Comparison of ENCODE assay signal across 30 cellular contexts in the genomic region with DNA sequence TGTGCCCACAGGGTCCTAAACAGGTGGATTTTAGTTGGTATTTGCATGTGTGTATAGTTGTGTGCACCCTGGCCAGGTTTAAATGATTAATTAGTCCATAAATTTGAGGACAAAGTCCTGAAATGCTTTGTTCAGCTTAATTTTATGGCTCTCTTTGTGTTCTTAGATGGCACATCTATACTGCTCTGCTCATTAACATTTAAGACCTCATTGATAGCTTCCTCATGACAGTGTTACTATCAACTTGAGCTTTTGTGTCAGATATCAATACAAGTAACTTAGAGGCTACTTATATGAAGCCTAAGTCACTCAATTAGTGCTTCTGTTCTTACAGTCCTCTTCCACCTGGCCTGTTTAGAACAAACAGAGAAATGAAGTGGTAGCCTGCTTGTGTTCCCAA.
"Had no signal": no experiment of that assay in that cellular context is flagged by ENCODE, and none has a peak within 500 bp of the region (broad histone marks: within the 10 kb centered on the region; RNA-seq: fewer than 3 reads in every experiment).

No MANE protein-coding gene starts in this region.

- H3K4me3 Mint-ChIP-seq: activated CD4-positive, alpha-beta T cell treated with anti-CD3 and anti-CD28 coated beads, Interleukin-2, amount 10 ng/mL, durations not matched to agents 7 days and 5 days; activated naive CD4-positive, alpha-beta T cell treated with anti-CD3 and anti-CD28 coated beads for 36 hours; activated T-cell treated with anti-CD3 and anti-CD28 coated beads, Interleukin-2, amount 50 U/mL, for 4 hours; activated T-helper 1 cell treated with anti-CD3 and anti-CD28 coated beads, Interleukin-12 subunit alpha, Interleukin-12 subunit beta, Interleukin-2, Interleukin-4 antibody, amounts not matched to agents 30 ng/mL and 10 ng/mL and 1 ng/mL, durations not matched to agents 14 hours and 24 hours and 36 hours; T-helper 1 cell treated with Interleukin-12 subunit alpha and Interleukin-12 subunit beta and Interleukin-4 antibody, amounts not matched to agents 30 μg/mL and 1 μg/mL, for 36 hours; T-helper 2 cell treated with Interferon-gamma antibody and Interleukin-4, amounts not matched to agents 5 μg/mL and 100 μg/mL, for 36 hours had no signal

- ATAC-seq: activated naive CD4-positive, alpha-beta T cell treated with anti-CD3 and anti-CD28 coated beads, Interleukin-2, amount 50 U/mL, for 72 hours; activated T-cell treated with anti-CD3 and anti-CD28 coated beads, Interleukin-2, amount 50 U/mL, for 4 hours; body of pancreas; PC-3 had no signal

- H3K9me3 Mint-ChIP-seq: activated CD4-positive, alpha-beta T cell treated with anti-CD3 and anti-CD28 coated beads, Interleukin-2, amount 10 ng/mL, durations not matched to agents 7 days and 5 days; activated naive CD4-positive, alpha-beta T cell treated with anti-CD3 and anti-CD28 coated beads for 36 hours; activated naive CD4-positive, alpha-beta T cell treated with anti-CD3 and anti-CD28 coated beads, Interleukin-2, amount 50 U/mL, for 72 hours; activated T-cell treated with anti-CD3 and anti-CD28 coated beads, Interleukin-2, amount 50 U/mL, for 4 hours; activated T-helper 1 cell treated with anti-CD3 and anti-CD28 coated beads, Interleukin-12 subunit alpha, Interleukin-12 subunit beta, Interleukin-2, Interleukin-4 antibody, amounts not matched to agents 30 ng/mL and 10 ng/mL and 1 ng/mL, durations not matched to agents 14 hours and 24 hours and 36 hours; T-helper 1 cell treated with Interleukin-12 subunit alpha and Interleukin-12 subunit beta and Interleukin-4 antibody, amounts not matched to agents 30 μg/mL and 1 μg/mL, for 36 hours; T-helper 2 cell treated with Interferon-gamma antibody and Interleukin-4, amounts not matched to agents 5 μg/mL and 100 μg/mL, for 36 hours had no signal

- H3K27me3 ChIP-seq: adrenal gland, body of pancreas, Peyer's patch, SJSA1 had no signal

- H3K27ac Mint-ChIP-seq: activated CD4-positive, alpha-beta T cell treated with anti-CD3 and anti-CD28 coated beads, Interleukin-2, amount 10 ng/mL, durations not matched to agents 7 days and 5 days; activated naive CD4-positive, alpha-beta T cell treated with anti-CD3 and anti-CD28 coated beads for 36 hours; activated naive CD4-positive, alpha-beta T cell treated with anti-CD3 and anti-CD28 coated beads, Interleukin-2, amount 50 U/mL, for 72 hours; activated T-helper 1 cell treated with anti-CD3 and anti-CD28 coated beads, Interleukin-12 subunit alpha, Interleukin-12 subunit beta, Interleukin-2, Interleukin-4 antibody, amounts not matched to agents 30 ng/mL and 10 ng/mL and 1 ng/mL, durations not matched to agents 14 hours and 24 hours and 36 hours; T-helper 1 cell treated with Interleukin-12 subunit alpha and Interleukin-12 subunit beta and Interleukin-4 antibody, amounts not matched to agents 30 μg/mL and 1 μg/mL, for 36 hours; T-helper 2 cell treated with Interferon-gamma antibody and Interleukin-4, amounts not matched to agents 5 μg/mL and 100 μg/mL, for 36 hours had no signal

- H3K27me3 Mint-ChIP-seq: activated CD4-positive, alpha-beta T cell treated with anti-CD3 and anti-CD28 coated beads, Interleukin-2, amount 10 ng/mL, durations not matched to agents 7 days and 5 days had no signal

- H3K4me2 ChIP-seq: KMS-11, SK-N-SH had no signal

- H3K27ac ChIP-seq: adrenal gland, body of pancreas, KMS-11, Peyer's patch, SJSA1 had no signal

- DNase-seq: activated CD4-positive, alpha-beta T cell treated with anti-CD3 and anti-CD28 coated beads, Interleukin-2, amount 10 ng/mL, durations not matched to agents 7 days and 5 days; activated CD4-positive, alpha-beta T cell treated with anti-CD3 and anti-CD28 coated beads, Interleukin-2, amount 50 U/mL, for 48 hours; activated CD8-positive, alpha-beta memory T cell treated with anti-CD3 and anti-CD28 coated beads, Interleukin-2, amount 50 U/mL, for 4 hours; activated gamma-delta T cell treated with Interleukin-2 at 50 U/mL for 16 hours; activated naive CD4-positive, alpha-beta T cell treated with anti-CD3 and anti-CD28 coated beads for 36 hours; activated T-cell treated with anti-CD3 and anti-CD28 coated beads for 4 hours; activated T-cell treated with anti-CD3 and anti-CD28 coated beads, Interleukin-2, amount 50 U/mL, for 4 hours; adrenal gland; body of pancreas; caudate nucleus; cerebellar nuclear complex; NCI-H1092 treated with DMSO at 0.1 percent for 48 hours; NCI-H1436 treated with DMSO at 0.1 percent for 48 hours; NCI-H1694 treated with DMSO at 0.1 percent for 48 hours; NCI-H2029; NCI-H2171 treated with DMSO at 0.1 percent for 48 hours; NCI-H2227 treated with DMSO at 0.1 percent for 48 hours; NCI-H446; NCI-H510A treated with DMSO at 0.1 percent for 48 hours; PC-3; Peyer's patch; RPMI8226; SHP77 treated with DMSO at 0.1 percent for 48 hours; SK-N-SH had no signal

- H3K9me3 ChIP-seq: adrenal gland, body of pancreas, Peyer's patch, SJSA1, SK-N-SH had no signal

- H3K4me3 ChIP-seq: adrenal gland, body of pancreas, Peyer's patch, SJSA1 had no signal

- H3K4me1 Mint-ChIP-seq: activated CD4-positive, alpha-beta T cell treated with anti-CD3 and anti-CD28 coated beads, Interleukin-2, amount 10 ng/mL, durations not matched to agents 7 days and 5 days had no signal

- H3K9ac ChIP-seq: KMS-11, SK-N-SH had no signal

- H3K36me3 ChIP-seq: adrenal gland, Peyer's patch, SJSA1 had no signal

- H3K36me3 Mint-ChIP-seq: activated naive CD4-positive, alpha-beta T cell treated with anti-CD3 and anti-CD28 coated beads, Interleukin-2, amount 50 U/mL, for 72 hours had no signal

- H3K9me2 ChIP-seq: SK-N-SH had no signal

- H3K4me1 ChIP-seq: adrenal gland, body of pancreas, Peyer's patch, SJSA1 had no signal
